ENCODE assay signal across 34 cellular contexts in the genomic region with DNA sequence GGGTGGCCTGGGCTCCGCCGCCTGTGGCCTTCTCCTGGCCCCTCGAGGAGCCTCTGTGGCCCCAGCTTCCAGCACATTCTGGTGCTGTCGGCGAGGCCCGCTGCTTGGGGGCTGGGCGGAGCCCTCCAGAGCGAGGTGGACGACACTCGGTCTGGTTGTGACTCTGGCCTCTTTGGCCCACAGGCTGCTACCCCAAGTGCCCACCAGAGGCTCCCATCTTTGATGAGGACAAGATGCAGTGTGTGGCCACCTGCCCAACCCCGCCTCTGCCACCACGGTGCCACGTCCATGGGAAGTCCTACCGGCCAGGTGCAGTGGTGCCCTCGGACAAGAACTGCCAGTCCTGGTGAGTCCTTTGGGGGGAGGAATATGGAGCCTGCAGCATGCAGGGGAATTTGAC. TPM values are rescaled to one million over a fixed set of nuclear protein-coding genes. Genes with fewer than 3 reads are reported as not detected.
"Had no signal": no experiment of that assay in that cellular context is flagged by ENCODE, and none has a peak within 500 bp of the region (broad histone marks: within the 10 kb centered on the region; RNA-seq: fewer than 3 reads in every experiment).

No MANE protein-coding gene starts in this region.

- ATAC-seq: foreskin keratinocyte; gastroesophageal sphincter; heart right ventricle; left colon; lower lobe of right lung; natural killer cell; pancreas; stimulated activated effector memory CD8-positive, alpha-beta T cell treated with anti-CD3 and anti-CD28 coated beads, Interleukin-12 subunit alpha, Interleukin-12 subunit beta, amount 100 ng/mL, for 72 hours; stimulated activated naive CD8-positive, alpha-beta T cell treated with anti-CD3 and anti-CD28 coated beads, Interleukin-15, Interleukin-2, amounts not matched to agents 100 U/mL and 50 U/mL, for 24 hours had no signal

- H3K9me3 ChIP-seq: colonic mucosa, esophagus muscularis mucosa, gastroesophageal sphincter, heart right ventricle, left ventricle myocardium inferior, lower lobe of right lung, neutrophil, pancreas, right atrium auricular region, sigmoid colon, testis, tibial artery had no signal

- DNase-seq: colonic mucosa; effector CD8-positive, alpha-beta T cell; foreskin keratinocyte; heart right ventricle; hippocampal formation; kidney glomerular epithelial cell; left colon; natural killer cell; sigmoid colon; stimulated activated CD4-positive, alpha-beta T cell treated with anti-CD3 and anti-CD28 coated beads, Interleukin-2, amount 100 ng/mL, for 24 hours; stimulated activated CD4-positive, alpha-beta T cell treated with anti-CD3 and anti-CD28 coated beads, Interleukin-4, amount 100 ng/mL, for 24 hours; stimulated activated naive CD8-positive, alpha-beta T cell treated with anti-CD3 and anti-CD28 coated beads, Interleukin-15, Interleukin-2, amounts not matched to agents 100 U/mL and 50 U/mL, for 24 hours; substantia nigra; testis; tibial artery had no signal

- H3K27me3 ChIP-seq: colonic mucosa, foreskin keratinocyte, neutrophil, pancreas, right atrium auricular region, sigmoid colon, testis had no signal

- H3K9me3 Mint-ChIP-seq: natural killer cell; stimulated activated effector memory CD8-positive, alpha-beta T cell treated with anti-CD3 and anti-CD28 coated beads, Interleukin-12 subunit alpha, Interleukin-12 subunit beta, amount 100 ng/mL, for 72 hours; type B pancreatic cell had no signal

- H3K4me1 Mint-ChIP-seq: natural killer cell had no signal

- H3K4me1 ChIP-seq: colonic mucosa, esophagus muscularis mucosa, foreskin keratinocyte, gastroesophageal sphincter, heart right ventricle, left ventricle myocardium inferior, lower lobe of right lung, pancreas, right atrium auricular region, sigmoid colon, testis, tibial artery had no signal

- H3K4me3 Mint-ChIP-seq: dendritic cell treated with granulocyte-macrophage colony-stimulating factor and Interleukin-4, amounts not matched to agents 40 ng/mL and 50 ng/mL, for 4 days; natural killer cell; stimulated activated effector memory CD8-positive, alpha-beta T cell treated with anti-CD3 and anti-CD28 coated beads, Interleukin-12 subunit alpha, Interleukin-12 subunit beta, amount 100 ng/mL, for 72 hours; type B pancreatic cell had no signal

- H3K36me3 ChIP-seq: colonic mucosa, esophagus muscularis mucosa, gastroesophageal sphincter, heart right ventricle, left ventricle myocardium inferior, lower lobe of right lung, neutrophil, pancreas, right atrium auricular region, sigmoid colon, tibial artery had no signal

- H3K36me3 Mint-ChIP-seq: natural killer cell; stimulated activated effector memory CD8-positive, alpha-beta T cell treated with anti-CD3 and anti-CD28 coated beads, Interleukin-12 subunit alpha, Interleukin-12 subunit beta, amount 100 ng/mL, for 72 hours; type B pancreatic cell had no signal

- H3K4me3 ChIP-seq: colonic mucosa, esophagus muscularis mucosa, gastroesophageal sphincter, heart right ventricle, left ventricle myocardium inferior, lower lobe of right lung, pancreas, right atrium auricular region, sigmoid colon, testis, tibial artery had no signal

- H3K27ac ChIP-seq: colonic mucosa, esophagus muscularis mucosa, foreskin keratinocyte, gastroesophageal sphincter, heart right ventricle, left ventricle myocardium inferior, lower lobe of right lung, neutrophil, pancreas, right atrium auricular region, sigmoid colon, testis, tibial artery had no signal

- H3K27me3 Mint-ChIP-seq: dendritic cell treated with granulocyte-macrophage colony-stimulating factor and Interleukin-4, amounts not matched to agents 40 ng/mL and 50 ng/mL, for 4 days; type B pancreatic cell had no signal

- H3K27ac Mint-ChIP-seq: dendritic cell treated with granulocyte-macrophage colony-stimulating factor and Interleukin-4, amounts not matched to agents 40 ng/mL and 50 ng/mL, for 4 days; natural killer cell; progenitor cell of endocrine pancreas; stimulated activated effector memory CD8-positive, alpha-beta T cell treated with anti-CD3 and anti-CD28 coated beads, Interleukin-12 subunit alpha, Interleukin-12 subunit beta, amount 100 ng/mL, for 72 hours; type B pancreatic cell had no signal

RNA-seq across cellular contexts. Expression of gene MUC5AC, which starts 22.4 kb away (rescaled TPM):
- total RNA-seq: chondrocyte, endothelial cell of umbilical vein, epithelial cell of proximal tubule, fibroblast of lung, foreskin keratinocyte, heart right ventricle, left ventricle myocardium inferior, natural killer cell, omental fat pad, progenitor cell of endocrine pancreas, right atrium auricular region, urinary bladder had no signal
- polyA plus RNA-seq: endothelial cell of umbilical vein, fibroblast of lung, foreskin keratinocyte, heart right ventricle, neural cell, urinary bladder had no signal

RNA-seq across cellular contexts. Expression of gene MUC5B, which starts 42.7 kb away (rescaled TPM):
- total RNA-seq: chondrocyte, endothelial cell of umbilical vein, epithelial cell of proximal tubule, fibroblast of lung, foreskin keratinocyte, heart right ventricle, left ventricle myocardium inferior, natural killer cell, progenitor cell of endocrine pancreas, right atrium auricular region, skeletal muscle tissue, urinary bladder had no signal
- polyA plus RNA-seq: endothelial cell of umbilical vein, fibroblast of lung, foreskin keratinocyte, heart right ventricle, neural cell, urinary bladder had no signal
